ENCODE assay signal across 8 cellular contexts in the genomic region with DNA sequence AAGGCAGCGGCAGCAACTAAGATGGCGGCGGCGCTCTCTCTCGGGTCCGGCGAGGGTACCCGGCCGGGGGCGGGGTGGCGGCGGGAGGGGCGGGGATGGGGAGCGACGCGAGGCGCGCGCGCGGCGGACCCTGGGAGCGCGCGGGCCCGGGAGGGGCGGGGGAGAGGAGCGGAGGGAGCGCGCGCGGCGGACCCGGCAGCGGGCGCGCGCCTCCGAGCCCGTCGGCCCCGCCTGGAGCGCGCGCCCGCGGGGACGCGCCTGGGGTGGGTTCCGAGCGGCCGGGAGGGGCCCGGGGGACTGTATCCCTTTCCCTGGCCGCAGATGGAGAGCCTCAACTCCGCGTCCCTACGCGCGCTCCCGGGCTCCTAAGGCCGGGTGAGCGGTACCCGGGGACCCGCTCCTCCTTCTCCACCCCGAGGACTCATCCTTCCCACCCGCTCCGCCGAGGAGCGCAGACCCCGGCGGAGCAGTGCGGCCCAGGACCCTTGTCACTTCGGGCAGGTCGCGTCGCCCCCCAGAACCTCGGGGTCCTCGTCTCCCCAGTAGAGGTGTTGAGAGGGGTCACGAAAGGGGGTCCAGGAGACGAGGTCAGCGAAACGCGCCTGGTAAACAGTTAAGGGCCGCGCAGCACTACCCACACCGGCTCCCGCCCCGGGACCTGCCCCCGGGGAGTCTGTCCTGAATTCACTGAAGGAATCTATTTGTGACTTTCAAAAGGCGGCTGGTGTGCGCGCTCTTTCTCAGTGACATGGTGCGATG. TPM values are rescaled to one million over a fixed set of nuclear protein-coding genes. Genes with fewer than 3 reads are reported as not detected.
DNase-seq lines count a peak whose midpoint lies in the region; ATAC-seq, FAIRE-seq and TF ChIP-seq lines count a peak whose summit lies in the region.

A gene (minus strand): TSS at position 23 of the 759 bp plus-strand sequence. CDS start 232 bp downstream, outside the sequence.

- peaks cover 43% of the 10 kb centered on the region for H3K4me1 Mint-ChIP-seq in CD4-positive, alpha-beta T cell (ENCODE audit: low read depth)

- intact Hi-C loops in CD4-positive, alpha-beta T cell (cut with DNase I, micrococcal nuclease) = loop anchor here (2.0 kb wide), 2 partner anchors 39 to 235 kb away; a partner anchor contains a TSS

- peak within 1 kb of the TSS; percentile 94 for H3K27ac Mint-ChIP-seq in CD4-positive, alpha-beta T cell

- H3K4me3 ChIP-seq in Karpas-422 (ENCODE audit: low read length) = peak within 1 kb of the TSS; percentile 94
- peak within 1 kb of the TSS; percentile 95 for H3K4me3 ChIP-seq in neuronal stem cell (ENCODE audit: low read length in 2 of 2)

- CTCF ChIA-PET in CD4-positive, alpha-beta T cell (lab: Charles Lee) = interaction anchor here (0.5 kb wide), 1 partner anchor 75 kb away, joined by 5 read pairs; no protein-coding TSS in a partner anchor

- H3K18ac ChIP-seq in neuronal stem cell (ENCODE audit: low read length) = peak within 1 kb of the TSS; percentile 97

- peak within 1 kb of the TSS; percentile 99 for H3K4ac ChIP-seq in neuronal stem cell (ENCODE audit: low read length)

- DNase-seq in CD4-positive, alpha-beta T cell = peak; percentile 86 to 93 (median 90)
- peak; percentile 96 for DNase-seq in Karpas-422
- DNase-seq in SK-N-DZ (ENCODE audit: low spot score) = peak; percentile 71
- DNase-seq in activated naive CD4-positive, alpha-beta T cell treated with Interleukin-2 at 50 U/mL for 16 hours = peak; percentile 89
- peak; percentile 95 to 96 for DNase-seq in frontal cortex (ENCODE audit: low spot score in 2 of 2)
- DNase-seq in neuronal stem cell (ENCODE audit: low spot score) = peak; percentile 93
- peak; percentile 71 for DNase-seq in stromal cell of bone marrow (ENCODE audit: low read depth)

- H2BK15ac ChIP-seq in neuronal stem cell (ENCODE audit: low read length) = peak within 1 kb of the TSS; percentile 96

- peak; percentile 74 for ATAC-seq in CD4-positive, alpha-beta T cell (ENCODE audit: poor library complexity)
- peak; percentile 50 for ATAC-seq in GM21447 (IDR thresholded peaks at IDR 0.05; ENCODE audit: unreplicated experiment)

- H3K9me3 ChIP-seq in CD4-positive, alpha-beta T cell (ENCODE audit: control insufficient read depth, low read length) = no peaks in the 10 kb centered on the region
- no peaks in the 10 kb centered on the region for H3K9me3 ChIP-seq in Karpas-422 (ENCODE audit: low read length)
- H3K9me3 ChIP-seq in neuronal stem cell (replicated peaks in 1 of 2; ENCODE audit: control insufficient read depth in 2 of 2, insufficient read depth in 1 of 2, low read depth in 1 of 2, low read length in 2 of 2) = no peaks in the 10 kb centered on the region

- WGBS in neuronal stem cell (ENCODE audit: extremely low coverage in 2 of 2, insufficient read length in 2 of 2, insufficient replicate concordance in 1 of 2), 2 donors = no CpG with 5 or more reads among the region's 93 CpGs

- no peaks in the 10 kb centered on the region for H3K9me3 Mint-ChIP-seq in CD4-positive, alpha-beta T cell

- H3K9me2 ChIP-seq in Karpas-422 (replicated peaks; ENCODE audit: insufficient read depth, low read length) = no peaks in the 10 kb centered on the region

- no peak for TF ChIP-seq CTCF in CD4-positive, alpha-beta T cell (IDR thresholded peaks at IDR 0.05)

- POLR2A ChIA-PET in CD4-positive, alpha-beta T cell (lab: Charles Lee) = interaction anchor here (0.9 kb wide), 1 partner anchor 171 kb away, joined by 3 read pairs; no protein-coding TSS in a partner anchor

- H3K4me3 Mint-ChIP-seq in CD4-positive, alpha-beta T cell = peak within 1 kb of the TSS; percentile 99

- peak within 1 kb of the TSS; percentile 57 for H3K27ac ChIP-seq in CD4-positive, alpha-beta T cell (ENCODE audit: low read depth, low read length)
- H3K27ac ChIP-seq in Karpas-422 (ENCODE audit: low read length) (peak within 1 kb of the TSS; percentile 24; the same call in 1 of the 2 replicates), neuronal stem cell (replicated peaks; ENCODE audit: low read length) (peak within 1 kb of the TSS; percentile 76)

- peak within 1 kb of the TSS; percentile 94 for H3K9ac ChIP-seq in Karpas-422 (ENCODE audit: low read length)
- peak within 1 kb of the TSS; percentile 85 for H3K9ac ChIP-seq in neuronal stem cell (ENCODE audit: low read depth, low read length, poor library complexity)

- H2AK5ac ChIP-seq in neuronal stem cell (ENCODE audit: low read depth, low read length) = peak within 1 kb of the TSS; percentile 97

- H4K91ac ChIP-seq in neuronal stem cell (ENCODE audit: low read depth, low read length, poor library complexity) = peak within 1 kb of the TSS; percentile 53

- H3K79me1 ChIP-seq in neuronal stem cell (ENCODE audit: low read depth, low read length) = peaks cover 4% of the 10 kb centered on the region

- H3K27me3 Mint-ChIP-seq in CD4-positive, alpha-beta T cell = no peaks in the 10 kb centered on the region

- peak within 1 kb of the TSS; percentile 89 for H3K4me2 ChIP-seq in Karpas-422 (ENCODE audit: low read depth, low read length, poor library complexity, severe bottlenecking)
- peak within 1 kb of the TSS; percentile 95 for H3K4me2 ChIP-seq in neuronal stem cell (ENCODE audit: insufficient read depth, low read length, poor library complexity, severe bottlenecking)

- no peaks in the 10 kb centered on the region for H3K27me3 ChIP-seq in CD4-positive, alpha-beta T cell (ENCODE audit: control insufficient read depth, insufficient read depth, low read length)
- H3K27me3 ChIP-seq in Karpas-422 (ENCODE audit: low read length) (no peaks in the 10 kb centered on the region), neuronal stem cell (ENCODE audit: control insufficient read depth in 3 of 3, insufficient read depth in 3 of 3, low read depth in 1 of 3, low read length in 3 of 3) (peaks cover 0 to 20% (median 4%) of the 10 kb centered on the region in 3 experiments)

- H2BK12ac ChIP-seq in neuronal stem cell (ENCODE audit: low read length) = peak within 1 kb of the TSS; percentile 82

- H3K36me3 ChIP-seq in Karpas-422 (ENCODE audit: insufficient read depth, low read length) (no peaks in the 10 kb centered on the region; the same call in 1 of the 2 replicates), neuronal stem cell (replicated peaks in 1 of 2; ENCODE audit: control insufficient read depth in 2 of 2, insufficient read depth in 2 of 2, low read length in 2 of 2) (peaks cover 3 to 14% of the 10 kb centered on the region in 2 donors)

- peak within 1 kb of the TSS; percentile 89 for H2BK120ac ChIP-seq in neuronal stem cell (ENCODE audit: low read depth, low read length)

- peaks cover 19% of the 10 kb centered on the region for H4K20me1 ChIP-seq in Karpas-422 (ENCODE audit: insufficient read depth, low read depth, low read length)

- peak within 1 kb of the TSS; percentile 95 for H4K8ac ChIP-seq in neuronal stem cell (ENCODE audit: low read depth, low read length)

- peaks cover 11% of the 10 kb centered on the region for H3K36me3 Mint-ChIP-seq in CD4-positive, alpha-beta T cell (ENCODE audit: low read depth)

- peak within 1 kb of the TSS; percentile 95 for H3K23ac ChIP-seq in neuronal stem cell (ENCODE audit: low read depth, low read length, poor library complexity)

- peak within 1 kb of the TSS; percentile 92 for H3K14ac ChIP-seq in neuronal stem cell (ENCODE audit: low read length)

- no peak for FAIRE-seq in frontal cortex (lab: Jason Lieb, UNC)

- peak within 1 kb of the TSS; percentile 91 for H2BK5ac ChIP-seq in neuronal stem cell (ENCODE audit: low read length)

- H2AFZ ChIP-seq in Karpas-422 (ENCODE audit: low read length) (peak within 1 kb of the TSS; percentile 99), neuronal stem cell (ENCODE audit: low read length) (peak within 1 kb of the TSS; percentile 99)

- peaks cover 41% of the 10 kb centered on the region for H3K79me2 ChIP-seq in Karpas-422 (ENCODE audit: low read length)

- H3K4me1 ChIP-seq in Karpas-422 (ENCODE audit: low read length) (peaks cover 50% of the 10 kb centered on the region), neuronal stem cell (ENCODE audit: control insufficient read depth in 2 of 2, insufficient read depth in 1 of 2, low read depth in 1 of 2, low read length in 2 of 2) (peaks cover 14 to 19% of the 10 kb centered on the region in 2 donors)

RNA-seq across cellular contexts. Expression of the gene that starts here (rescaled TPM):
- 10 to 100 TPM; 66.8 to 68.1 TPM for total RNA-seq in CD4-positive, alpha-beta T cell
- 52.0 and 77.7 TPM in 2 replicates for total RNA-seq in Karpas-422 (2014; rRNA removed; shearing (Covaris generic); ENCODE audit: low replicate concordance)
- polyA plus RNA-seq in SK-N-DZ (2014; cell fraction: cytosol; rRNA removed) = 31.0 and 37.5 TPM in 2 replicates
- polyA plus RNA-seq in SK-N-DZ (2014; cell fraction: nucleus; rRNA removed) = 17.5 and 26.6 TPM in 2 replicates
- total RNA-seq in frontal cortex = 143 TPM
- polyA plus RNA-seq in neuronal stem cell (2013, experiment 1 of 2) = 114 TPM
- 114 TPM for polyA plus RNA-seq in neuronal stem cell (2013, experiment 2 of 2)

Comparison
In these comparisons a context has a peak if more than half of its experiments do, and no peak if none do; other contexts are left out.
1. Peak in every context shown above with its lines: DNase-seq, ATAC-seq, H3K4me3 ChIP-seq and H3K27ac ChIP-seq.
2. H3K27ac ChIP-seq: peak in every context shown above with its lines; median percentile 76 in neuronal stem cell; 57 in CD4-positive, alpha-beta T cell; 24 in Karpas-422.